14 cellular contexts compared by ENCODE assay signal in genomic region chr19:7856679-7857663, GRCh38. TPM values are rescaled to one million over a fixed set of nuclear protein-coding genes. Genes with fewer than 3 reads are reported as not detected.
"Had no signal": no experiment of that assay in that cellular context is flagged by ENCODE, and none has a peak within 500 bp of the region (broad histone marks: within the 10 kb centered on the region; RNA-seq: fewer than 3 reads in every experiment).

No MANE protein-coding gene starts in this region.

- H3K4me3 Mint-ChIP-seq: activated CD4-positive, alpha-beta T cell treated with anti-CD3 and anti-CD28 coated beads, Interleukin-2, amount 10 ng/mL, durations not matched to agents 7 days and 5 days; activated naive CD4-positive, alpha-beta T cell treated with anti-CD3 and anti-CD28 coated beads, Interleukin-2, amount 10 ng/mL, durations not matched to agents 7 days and 5 days; effector memory CD8-positive, alpha-beta T cell; neural progenitor cell had no signal

- H3K36me3 ChIP-seq: adrenal gland, neural progenitor cell, vagina had no signal

- H3K4me3 ChIP-seq: adrenal gland, gastroesophageal sphincter, tibial artery, vagina had no signal

- H3K9me3 Mint-ChIP-seq: activated CD4-positive, alpha-beta T cell treated with anti-CD3 and anti-CD28 coated beads, Interleukin-2, amount 10 ng/mL, durations not matched to agents 7 days and 5 days; activated naive CD4-positive, alpha-beta T cell treated with anti-CD3 and anti-CD28 coated beads, Interleukin-2, amount 10 ng/mL, durations not matched to agents 7 days and 5 days; activated T-helper 2 cell treated with anti-CD3 and anti-CD28 coated beads, Interferon-gamma antibody, Interleukin-2, Interleukin-4, amounts not matched to agents 10 μg/mL and 5 μg/mL and 100 μg/mL, durations not matched to agents 14 hours and 24 hours and 36 hours; effector memory CD8-positive, alpha-beta T cell; neural progenitor cell had no signal

- H3K27ac Mint-ChIP-seq: activated CD4-positive, alpha-beta T cell treated with anti-CD3 and anti-CD28 coated beads, Interleukin-2, amount 10 ng/mL, durations not matched to agents 7 days and 5 days; activated naive CD4-positive, alpha-beta T cell treated with anti-CD3 and anti-CD28 coated beads, Interleukin-2, amount 10 ng/mL, durations not matched to agents 7 days and 5 days; activated T-helper 2 cell treated with anti-CD3 and anti-CD28 coated beads, Interferon-gamma antibody, Interleukin-2, Interleukin-4, amounts not matched to agents 10 μg/mL and 5 μg/mL and 100 μg/mL, durations not matched to agents 14 hours and 24 hours and 36 hours; effector memory CD8-positive, alpha-beta T cell; neural progenitor cell had no signal

- H3K9me3 ChIP-seq: adrenal gland, gastroesophageal sphincter, tibial artery, vagina had no signal

- DNase-seq: activated CD4-positive, alpha-beta T cell treated with anti-CD3 and anti-CD28 coated beads, Interleukin-2, amount 10 ng/mL, durations not matched to agents 7 days and 5 days; activated CD4-positive, CD25-positive, alpha-beta regulatory T cell; activated CD8-positive, alpha-beta memory T cell treated with anti-CD3 and anti-CD28 coated beads for 24 hours; activated naive CD4-positive, alpha-beta T cell treated with anti-CD3 and anti-CD28 coated beads, Interleukin-2, amount 10 ng/mL, durations not matched to agents 7 days and 5 days; central memory CD4-positive, alpha-beta T cell; effector memory CD8-positive, alpha-beta T cell; midbrain; small intestine; tibial artery had no signal

- H3K27me3 ChIP-seq: adrenal gland, vagina had no signal

- H3K27ac ChIP-seq: adrenal gland, gastroesophageal sphincter, neural progenitor cell, tibial artery, vagina had no signal

- H3K36me3 Mint-ChIP-seq: activated naive CD4-positive, alpha-beta T cell treated with anti-CD3 and anti-CD28 coated beads, Interleukin-2, amount 10 ng/mL, durations not matched to agents 7 days and 5 days; neural progenitor cell had no signal

- ATAC-seq: effector memory CD8-positive, alpha-beta T cell; gastroesophageal sphincter had no signal

RNA-seq across cellular contexts. Expression of gene PRR36, which starts 17.2 kb away (rescaled TPM):
- total RNA-seq: gastroesophageal sphincter, vagina had no signal

RNA-seq across cellular contexts. Expression of gene LRRC8E, which starts 31.3 kb away (rescaled TPM):
- total RNA-seq: activated CD4-positive, alpha-beta T cell treated with anti-CD3 and anti-CD28 coated beads, Interleukin-2, amount 10 ng/mL, durations not matched to agents 7 days and 5 days; activated T-helper 2 cell treated with anti-CD3 and anti-CD28 coated beads, Interferon-gamma antibody, Interleukin-2, Interleukin-4, amounts not matched to agents 10 μg/mL and 5 μg/mL and 100 μg/mL, durations not matched to agents 14 hours and 24 hours and 36 hours had no signal
